8 cellular contexts compared by ENCODE assay signal in the genomic region with DNA sequence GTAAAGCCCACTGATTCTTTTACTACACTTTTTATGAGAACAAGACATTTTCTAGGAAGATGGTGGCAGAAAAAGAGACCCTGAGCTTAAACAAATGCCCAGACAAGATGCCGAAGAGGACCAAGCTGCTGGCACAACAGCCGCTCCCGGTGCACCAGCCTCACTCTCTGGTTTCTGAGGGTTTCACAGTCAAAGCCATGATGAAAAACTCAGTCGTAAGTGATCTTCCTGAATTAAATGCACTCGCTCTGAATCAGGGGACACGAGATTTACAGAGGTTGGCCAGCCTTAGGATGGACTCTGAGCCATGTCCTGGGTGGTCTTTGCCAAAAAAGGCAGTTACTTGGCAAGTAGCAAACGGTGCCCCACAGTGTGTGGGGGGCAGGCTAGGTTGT. TPM values are rescaled to one million over a fixed set of nuclear protein-coding genes. Genes with fewer than 3 reads are reported as not detected.
A peak's percentile ranks its signal among the peaks of the same experiment; 100 is the strongest.
DNase-seq lines count a peak whose midpoint lies in the region; TF ChIP-seq lines count a peak whose summit lies in the region.

No MANE protein-coding gene starts in this region.

- H2BK12ac ChIP-seq in mesenchymal stem cell (ENCODE audit: low read length in 2 of 2), result no peak overlapping the region

- peaks cover 5% of the 10 kb centered on the region for H3K79me1 ChIP-seq in mesenchymal stem cell (replicated peaks; ENCODE audit: low read length, poor library complexity, severe bottlenecking)

- H3K18ac ChIP-seq in mesenchymal stem cell (ENCODE audit: low read depth in 1 of 2, low read length in 2 of 2), result no peak overlapping the region

- H3K4me3 ChIP-seq in astrocyte of the spinal cord (ENCODE audit: low read depth, low read length) (peak overlapping the region; percentile 56), mesenchymal stem cell (ENCODE audit: insufficient read depth in 1 of 2, low read depth in 1 of 2, low read length in 2 of 2) (peak overlapping the region in 1 of 2 experiments; percentile 82), tibial artery (peak overlapping the region; percentile 85 to 99)

- peak overlapping the region; percentile 96 for H3K9ac ChIP-seq in mesenchymal stem cell (ENCODE audit: low read length)

- intact Hi-C loops in tibial artery (cut with DNase I; ENCODE audit: low total_unique reads), result no loop called here

- no peaks in the 10 kb centered on the region for H3K27me3 ChIP-seq in mesenchymal stem cell (ENCODE audit: control insufficient read depth in 1 of 2, insufficient read depth in 1 of 2, low read length in 2 of 2)
- H3K27me3 ChIP-seq in tibial artery, result no peaks in the 10 kb centered on the region

- H2BK5ac ChIP-seq in mesenchymal stem cell (ENCODE audit: low read depth, low read length, poor library complexity, severe bottlenecking), result no peak overlapping the region

- peak overlapping the region; percentile 93 for H3K4me2 ChIP-seq in mesenchymal stem cell (ENCODE audit: low read length, poor library complexity, severe bottlenecking)

- no peak overlapping the region for H4K91ac ChIP-seq in mesenchymal stem cell (ENCODE audit: low read length)

- H3K9me3 ChIP-seq in mesenchymal stem cell (ENCODE audit: control insufficient read depth, low read length), result no peaks in the 10 kb centered on the region
- H3K9me3 ChIP-seq in tibial artery, result peaks cover 0 to 4% (median 0%) of the 10 kb centered on the region in 3 donors

- H3K4ac ChIP-seq in mesenchymal stem cell (ENCODE audit: low read depth in 1 of 2, low read length in 2 of 2), result no peak overlapping the region

- CTCF ChIA-PET in HEK293T (lab: Yijun Ruan, JAX), result no interaction called here

- POLR2A ChIA-PET in HEK293T (lab: Yijun Ruan, JAX), result no interaction called here

- H2BK15ac ChIP-seq in mesenchymal stem cell (ENCODE audit: low read depth, poor library complexity, severe bottlenecking), result no peak overlapping the region

- 70% methylated on average over 7 of the region's 7 CpGs for WGBS in mesenchymal stem cell

- H2AFZ ChIP-seq in mesenchymal stem cell (ENCODE audit: low read depth, low read length), result peak overlapping the region; percentile 72

- H3K27ac ChIP-seq in mesenchymal stem cell (ENCODE audit: low read length, poor library complexity, severe bottlenecking), result no peak overlapping the region
- peak overlapping the region; percentile 85 to 92 for H3K27ac ChIP-seq in tibial artery

- DNase-seq in activated CD8-positive, alpha-beta memory T cell treated with anti-CD3 and anti-CD28 coated beads, Interleukin-2, amount 50 U/mL, for 48 hours, result peak; percentile 53
- DNase-seq in activated CD8-positive, alpha-beta memory T cell treated with anti-CD3 and anti-CD28 coated beads, Interleukin-2, amount 50 U/mL, for 4 hours, result no peak
- no peak for DNase-seq in astrocyte of the spinal cord (ENCODE audit: low read depth, low spot score)
- no peak for DNase-seq in mesenchymal stem cell
- no peak for DNase-seq in tibial artery
- no peak for DNase-seq in HEK293T (ENCODE audit: extremely low spot score)
- DNase-seq in SHP77 treated with DMSO at 0.1 percent for 48 hours (lab: John Stamatoyannopoulos, UW), result no peak
- no peak for DNase-seq in epidermal melanocyte (ENCODE audit: insufficient read length, low spot score)

- H3K23ac ChIP-seq in mesenchymal stem cell (ENCODE audit: low read length in 2 of 2), result no peak overlapping the region

- peak overlapping the region; percentile 64 for H2AK5ac ChIP-seq in mesenchymal stem cell (ENCODE audit: low read length, severe bottlenecking)

- TF ChIP-seq CTCF in astrocyte of the spinal cord (IDR thresholded peaks at IDR 0.05; ENCODE audit: low read depth, low read length) (no peak), tibial artery (IDR thresholded peaks at IDR 0.05) (no peak)

- in situ Hi-C loops in astrocyte of the spinal cord (cut with HindIII; ENCODE audit: low sequenced_read_pairs), result no loop called here

- H3K4me1 ChIP-seq in mesenchymal stem cell (ENCODE audit: control insufficient read depth, insufficient read depth, low read depth, low read length) (peaks cover 3% of the 10 kb centered on the region), tibial artery (peaks cover 0 to 9% (median 4%) of the 10 kb centered on the region in 4 donors)

- H3K36me3 ChIP-seq in mesenchymal stem cell (ENCODE audit: control insufficient read depth in 1 of 2, insufficient read depth in 2 of 2, low read depth in 1 of 2, low read length in 2 of 2) (no peaks in the 10 kb centered on the region), tibial artery (no peaks in the 10 kb centered on the region)

- no peak overlapping the region for H2BK120ac ChIP-seq in mesenchymal stem cell (ENCODE audit: low read depth, low read length)

- peak overlapping the region; percentile 49 for H4K8ac ChIP-seq in mesenchymal stem cell (ENCODE audit: low read length)

- H3K14ac ChIP-seq in mesenchymal stem cell (ENCODE audit: low read length in 2 of 2), result no peak overlapping the region

TF ChIP-seq in HEK293T, 16 proteins besides CTCF, POLR2A, EP300 and RAD21:
- TF ChIP-seq CTBP1 (IDR thresholded peaks at IDR 0.05; ENCODE audit: borderline replicate concordance), result no peak
- no peak for TF ChIP-seq ZNF384 (IDR thresholded peaks at IDR 0.05)
- no peak for TF ChIP-seq ARNT (IDR thresholded peaks at IDR 0.05)
- TF ChIP-seq SUZ12 (IDR thresholded peaks at IDR 0.05), result no peak
- no peak for TF ChIP-seq LEF1 (IDR thresholded peaks at IDR 0.05; ENCODE audit: borderline replicate concordance)

RNA-seq across cellular contexts. Expression of gene PACRG, which starts 0.4 kb away (rescaled TPM):
- 0.11 TPM for polyA plus RNA-seq in mesenchymal stem cell (2013, experiment 1 of 2)
- polyA plus RNA-seq in mesenchymal stem cell (2013, experiment 2 of 2), result 0.16 TPM

RNA-seq across cellular contexts. Expression of gene PRKN, which starts 0.6 kb away (rescaled TPM):
- 0.41 TPM for polyA plus RNA-seq in mesenchymal stem cell (2013, experiment 1 of 2)
- polyA plus RNA-seq in mesenchymal stem cell (2013, experiment 2 of 2), result 0.34 TPM
